Comparison of ENCODE assay signal across 2 cellular contexts in the genomic region with DNA sequence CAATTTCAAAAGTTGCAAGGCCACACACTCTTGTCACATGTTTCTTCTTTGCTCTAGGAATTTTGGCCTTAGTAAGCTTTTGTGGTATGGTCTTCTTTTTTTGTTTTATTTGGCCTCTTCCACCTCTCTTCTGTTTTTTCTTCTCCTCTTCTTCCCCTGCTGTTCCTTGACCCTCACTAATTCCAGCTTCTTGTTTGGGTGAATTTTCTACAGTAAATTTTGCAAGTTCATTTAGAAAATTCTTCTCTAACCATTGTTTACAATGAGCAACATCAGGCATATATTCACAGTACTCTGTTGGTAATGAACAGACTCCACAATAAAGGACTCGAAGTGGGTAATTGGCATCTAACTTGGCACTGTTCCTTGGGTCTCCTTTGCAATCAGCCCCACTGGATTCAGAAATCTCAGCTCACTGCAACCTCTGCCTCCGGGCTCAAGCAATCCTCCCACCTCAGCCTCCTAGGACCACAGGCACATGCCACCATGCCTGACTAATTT.
TF ChIP-seq lines count a peak whose summit lies in the region.

No MANE protein-coding gene starts in this region.

TF ChIP-seq in HepG2, 621 proteins besides CTCF, POLR2A, EP300 and RAD21:
- TF ChIP-seq, protein P1, sequence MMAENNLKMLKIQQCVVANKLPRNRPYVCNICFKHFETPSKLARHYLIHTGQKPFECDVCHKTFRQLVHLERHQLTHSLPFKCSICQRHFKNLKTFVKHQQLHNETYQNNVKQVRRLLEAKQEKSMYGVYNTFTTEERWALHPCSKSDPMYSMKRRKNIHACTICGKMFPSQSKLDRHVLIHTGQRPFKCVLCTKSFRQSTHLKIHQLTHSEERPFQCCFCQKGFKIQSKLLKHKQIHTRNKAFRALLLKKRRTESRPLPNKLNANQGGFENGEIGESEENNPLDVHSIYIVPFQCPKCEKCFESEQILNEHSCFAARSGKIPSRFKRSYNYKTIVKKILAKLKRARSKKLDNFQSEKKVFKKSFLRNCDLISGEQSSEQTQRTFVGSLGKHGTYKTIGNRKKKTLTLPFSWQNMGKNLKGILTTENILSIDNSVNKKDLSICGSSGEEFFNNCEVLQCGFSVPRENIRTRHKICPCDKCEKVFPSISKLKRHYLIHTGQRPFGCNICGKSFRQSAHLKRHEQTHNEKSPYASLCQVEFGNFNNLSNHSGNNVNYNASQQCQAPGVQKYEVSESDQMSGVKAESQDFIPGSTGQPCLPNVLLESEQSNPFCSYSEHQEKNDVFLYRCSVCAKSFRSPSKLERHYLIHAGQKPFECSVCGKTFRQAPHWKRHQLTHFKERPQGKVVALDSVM (CRISPR knock-in tag; IDR thresholded peaks at IDR 0.05), result 0 out of 2 replicates have a peak, but pooled peaks have one; percentile 19
- no peak for TF ChIP-seq MTF1 (CRISPR knock-in tag; IDR thresholded peaks at IDR 0.05)

TF ChIP-seq in SK-N-SH treated with all-trans-retinoic acid at 6 μM for 48 hours, 23 proteins besides CTCF, POLR2A, EP300 and RAD21:
- TF ChIP-seq, protein P2, sequence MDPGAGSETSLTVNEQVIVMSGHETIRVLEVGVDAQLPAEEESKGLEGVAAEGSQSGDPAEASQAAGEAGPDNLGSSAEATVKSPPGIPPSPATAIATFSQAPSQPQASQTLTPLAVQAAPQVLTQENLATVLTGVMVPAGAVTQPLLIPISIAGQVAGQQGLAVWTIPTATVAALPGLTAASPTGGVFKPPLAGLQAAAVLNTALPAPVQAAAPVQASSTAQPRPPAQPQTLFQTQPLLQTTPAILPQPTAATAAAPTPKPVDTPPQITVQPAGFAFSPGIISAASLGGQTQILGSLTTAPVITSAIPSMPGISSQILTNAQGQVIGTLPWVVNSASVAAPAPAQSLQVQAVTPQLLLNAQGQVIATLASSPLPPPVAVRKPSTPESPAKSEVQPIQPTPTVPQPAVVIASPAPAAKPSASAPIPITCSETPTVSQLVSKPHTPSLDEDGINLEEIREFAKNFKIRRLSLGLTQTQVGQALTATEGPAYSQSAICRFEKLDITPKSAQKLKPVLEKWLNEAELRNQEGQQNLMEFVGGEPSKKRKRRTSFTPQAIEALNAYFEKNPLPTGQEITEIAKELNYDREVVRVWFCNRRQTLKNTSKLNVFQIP (CRISPR knock-in tag; IDR thresholded peaks at IDR 0.05; ENCODE audit: borderline replicate concordance, low read depth), result no peak
- no peak for TF ChIP-seq TOX (CRISPR knock-in tag; IDR thresholded peaks at IDR 0.05; ENCODE audit: borderline replicate concordance)
- no peak for TF ChIP-seq ARNTL (CRISPR knock-in tag; IDR thresholded peaks at IDR 0.05; ENCODE audit: borderline replicate concordance, low read depth)
- TF ChIP-seq CSDC2 (CRISPR knock-in tag; IDR thresholded peaks at IDR 0.05), result no peak
- TF ChIP-seq SNAI2 (CRISPR knock-in tag; IDR thresholded peaks at IDR 0.05), result no peak
- TF ChIP-seq GLIS3 (CRISPR knock-in tag; IDR thresholded peaks at IDR 0.05), result no peak
- TF ChIP-seq PPARA (CRISPR knock-in tag; IDR thresholded peaks at IDR 0.05; ENCODE audit: borderline replicate concordance), result no peak
- TF ChIP-seq ZNF8 (CRISPR knock-in tag; IDR thresholded peaks at IDR 0.05), result no peak
- TF ChIP-seq, protein P3, sequence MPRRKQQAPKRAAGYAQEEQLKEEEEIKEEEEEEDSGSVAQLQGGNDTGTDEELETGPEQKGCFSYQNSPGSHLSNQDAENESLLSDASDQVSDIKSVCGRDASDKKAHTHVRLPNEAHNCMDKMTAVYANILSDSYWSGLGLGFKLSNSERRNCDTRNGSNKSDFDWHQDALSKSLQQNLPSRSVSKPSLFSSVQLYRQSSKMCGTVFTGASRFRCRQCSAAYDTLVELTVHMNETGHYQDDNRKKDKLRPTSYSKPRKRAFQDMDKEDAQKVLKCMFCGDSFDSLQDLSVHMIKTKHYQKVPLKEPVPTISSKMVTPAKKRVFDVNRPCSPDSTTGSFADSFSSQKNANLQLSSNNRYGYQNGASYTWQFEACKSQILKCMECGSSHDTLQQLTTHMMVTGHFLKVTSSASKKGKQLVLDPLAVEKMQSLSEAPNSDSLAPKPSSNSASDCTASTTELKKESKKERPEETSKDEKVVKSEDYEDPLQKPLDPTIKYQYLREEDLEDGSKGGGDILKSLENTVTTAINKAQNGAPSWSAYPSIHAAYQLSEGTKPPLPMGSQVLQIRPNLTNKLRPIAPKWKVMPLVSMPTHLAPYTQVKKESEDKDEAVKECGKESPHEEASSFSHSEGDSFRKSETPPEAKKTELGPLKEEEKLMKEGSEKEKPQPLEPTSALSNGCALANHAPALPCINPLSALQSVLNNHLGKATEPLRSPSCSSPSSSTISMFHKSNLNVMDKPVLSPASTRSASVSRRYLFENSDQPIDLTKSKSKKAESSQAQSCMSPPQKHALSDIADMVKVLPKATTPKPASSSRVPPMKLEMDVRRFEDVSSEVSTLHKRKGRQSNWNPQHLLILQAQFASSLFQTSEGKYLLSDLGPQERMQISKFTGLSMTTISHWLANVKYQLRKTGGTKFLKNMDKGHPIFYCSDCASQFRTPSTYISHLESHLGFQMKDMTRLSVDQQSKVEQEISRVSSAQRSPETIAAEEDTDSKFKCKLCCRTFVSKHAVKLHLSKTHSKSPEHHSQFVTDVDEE (CRISPR knock-in tag; IDR thresholded peaks at IDR 0.05), result no peak
- no peak for TF ChIP-seq ZNF70 (CRISPR knock-in tag; IDR thresholded peaks at IDR 0.05)
- no peak for TF ChIP-seq TCF4 (CRISPR knock-in tag; IDR thresholded peaks at IDR 0.05; ENCODE audit: borderline replicate concordance)
- TF ChIP-seq, protein P4, sequence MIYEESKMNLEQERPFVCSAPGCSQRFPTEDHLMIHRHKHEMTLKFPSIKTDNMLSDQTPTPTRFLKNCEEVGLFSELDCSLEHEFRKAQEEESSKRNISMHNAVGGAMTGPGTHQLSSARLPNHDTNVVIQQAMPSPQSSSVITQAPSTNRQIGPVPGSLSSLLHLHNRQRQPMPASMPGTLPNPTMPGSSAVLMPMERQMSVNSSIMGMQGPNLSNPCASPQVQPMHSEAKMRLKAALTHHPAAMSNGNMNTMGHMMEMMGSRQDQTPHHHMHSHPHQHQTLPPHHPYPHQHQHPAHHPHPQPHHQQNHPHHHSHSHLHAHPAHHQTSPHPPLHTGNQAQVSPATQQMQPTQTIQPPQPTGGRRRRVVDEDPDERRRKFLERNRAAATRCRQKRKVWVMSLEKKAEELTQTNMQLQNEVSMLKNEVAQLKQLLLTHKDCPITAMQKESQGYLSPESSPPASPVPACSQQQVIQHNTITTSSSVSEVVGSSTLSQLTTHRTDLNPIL (CRISPR knock-in tag; IDR thresholded peaks at IDR 0.05; ENCODE audit: low read depth), result no peak
- no peak for TF ChIP-seq BACH2 (CRISPR knock-in tag; IDR thresholded peaks at IDR 0.05; ENCODE audit: borderline replicate concordance)
- no peak for TF ChIP-seq ISL1 (CRISPR knock-in tag; IDR thresholded peaks at IDR 0.05)
- no peak for TF ChIP-seq ZNF565 (CRISPR knock-in tag; conservative IDR thresholded peaks at IDR 0.05; ENCODE audit: low read depth)
- TF ChIP-seq, protein P5, sequence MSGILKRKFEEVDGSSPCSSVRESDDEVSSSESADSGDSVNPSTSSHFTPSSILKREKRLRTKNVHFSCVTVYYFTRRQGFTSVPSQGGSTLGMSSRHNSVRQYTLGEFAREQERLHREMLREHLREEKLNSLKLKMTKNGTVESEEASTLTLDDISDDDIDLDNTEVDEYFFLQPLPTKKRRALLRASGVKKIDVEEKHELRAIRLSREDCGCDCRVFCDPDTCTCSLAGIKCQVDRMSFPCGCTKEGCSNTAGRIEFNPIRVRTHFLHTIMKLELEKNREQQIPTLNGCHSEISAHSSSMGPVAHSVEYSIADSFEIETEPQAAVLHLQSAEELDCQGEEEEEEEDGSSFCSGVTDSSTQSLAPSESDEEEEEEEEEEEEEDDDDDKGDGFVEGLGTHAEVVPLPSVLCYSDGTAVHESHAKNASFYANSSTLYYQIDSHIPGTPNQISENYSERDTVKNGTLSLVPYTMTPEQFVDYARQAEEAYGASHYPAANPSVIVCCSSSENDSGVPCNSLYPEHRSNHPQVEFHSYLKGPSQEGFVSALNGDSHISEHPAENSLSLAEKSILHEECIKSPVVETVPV (CRISPR knock-in tag; IDR thresholded peaks at IDR 0.05), result no peak
- no peak for TF ChIP-seq ZFP30 (CRISPR knock-in tag; IDR thresholded peaks at IDR 0.05)
- TF ChIP-seq ESRRG (CRISPR knock-in tag; IDR thresholded peaks at IDR 0.05), result no peak
- no peak for TF ChIP-seq OSR1 (CRISPR knock-in tag; IDR thresholded peaks at IDR 0.05)
